Comparison of ENCODE assay signal across 1 cellular context in the genomic region with DNA sequence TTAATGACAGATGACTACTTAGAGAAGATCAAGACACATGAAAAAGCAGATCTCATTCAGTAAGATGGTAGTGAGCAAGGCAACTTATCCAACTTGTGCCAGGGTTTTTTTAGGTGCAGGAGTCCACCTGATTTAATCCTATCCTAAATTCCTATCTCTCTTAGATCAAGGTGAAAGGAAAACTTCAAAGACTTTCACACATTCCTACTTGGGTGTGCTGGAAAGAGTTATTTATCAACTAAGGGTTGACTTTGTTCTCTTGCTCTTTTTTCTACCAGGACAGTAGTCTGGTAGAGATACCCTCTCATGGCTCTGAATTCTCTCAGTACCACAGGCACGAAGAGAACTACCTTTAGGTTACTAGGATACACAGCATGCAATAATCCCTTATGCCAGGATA.
TF ChIP-seq lines count a peak whose summit lies in the region.

No MANE protein-coding gene starts in this region.

TF ChIP-seq in HepG2, 621 proteins besides CTCF, POLR2A, EP300 and RAD21 (continued from another document and continues in another):
- TF ChIP-seq ZNF570 (CRISPR knock-in tag; IDR thresholded peaks at IDR 0.05; ENCODE audit: borderline replicate concordance), result no peak
- no peak for TF ChIP-seq ZNF569 (CRISPR knock-in tag; IDR thresholded peaks at IDR 0.05; ENCODE audit: borderline replicate concordance)
- TF ChIP-seq ELF3 (CRISPR knock-in tag; IDR thresholded peaks at IDR 0.05), result peak; percentile 51; the same call in 1 of the 2 replicates
- no peak for TF ChIP-seq TCF12 (IDR thresholded peaks at IDR 0.05)
- no peak for TF ChIP-seq TCF12 (CRISPR knock-in tag; IDR thresholded peaks at IDR 0.05)
- no peak for TF ChIP-seq U2AF1 (optimal IDR thresholded peaks at IDR 0.05; ENCODE audit: low read depth, low read length)
- no peak for TF ChIP-seq RFX5 (IDR thresholded peaks at IDR 0.05; ENCODE audit: low read depth, low read length)
- TF ChIP-seq, protein P1, sequence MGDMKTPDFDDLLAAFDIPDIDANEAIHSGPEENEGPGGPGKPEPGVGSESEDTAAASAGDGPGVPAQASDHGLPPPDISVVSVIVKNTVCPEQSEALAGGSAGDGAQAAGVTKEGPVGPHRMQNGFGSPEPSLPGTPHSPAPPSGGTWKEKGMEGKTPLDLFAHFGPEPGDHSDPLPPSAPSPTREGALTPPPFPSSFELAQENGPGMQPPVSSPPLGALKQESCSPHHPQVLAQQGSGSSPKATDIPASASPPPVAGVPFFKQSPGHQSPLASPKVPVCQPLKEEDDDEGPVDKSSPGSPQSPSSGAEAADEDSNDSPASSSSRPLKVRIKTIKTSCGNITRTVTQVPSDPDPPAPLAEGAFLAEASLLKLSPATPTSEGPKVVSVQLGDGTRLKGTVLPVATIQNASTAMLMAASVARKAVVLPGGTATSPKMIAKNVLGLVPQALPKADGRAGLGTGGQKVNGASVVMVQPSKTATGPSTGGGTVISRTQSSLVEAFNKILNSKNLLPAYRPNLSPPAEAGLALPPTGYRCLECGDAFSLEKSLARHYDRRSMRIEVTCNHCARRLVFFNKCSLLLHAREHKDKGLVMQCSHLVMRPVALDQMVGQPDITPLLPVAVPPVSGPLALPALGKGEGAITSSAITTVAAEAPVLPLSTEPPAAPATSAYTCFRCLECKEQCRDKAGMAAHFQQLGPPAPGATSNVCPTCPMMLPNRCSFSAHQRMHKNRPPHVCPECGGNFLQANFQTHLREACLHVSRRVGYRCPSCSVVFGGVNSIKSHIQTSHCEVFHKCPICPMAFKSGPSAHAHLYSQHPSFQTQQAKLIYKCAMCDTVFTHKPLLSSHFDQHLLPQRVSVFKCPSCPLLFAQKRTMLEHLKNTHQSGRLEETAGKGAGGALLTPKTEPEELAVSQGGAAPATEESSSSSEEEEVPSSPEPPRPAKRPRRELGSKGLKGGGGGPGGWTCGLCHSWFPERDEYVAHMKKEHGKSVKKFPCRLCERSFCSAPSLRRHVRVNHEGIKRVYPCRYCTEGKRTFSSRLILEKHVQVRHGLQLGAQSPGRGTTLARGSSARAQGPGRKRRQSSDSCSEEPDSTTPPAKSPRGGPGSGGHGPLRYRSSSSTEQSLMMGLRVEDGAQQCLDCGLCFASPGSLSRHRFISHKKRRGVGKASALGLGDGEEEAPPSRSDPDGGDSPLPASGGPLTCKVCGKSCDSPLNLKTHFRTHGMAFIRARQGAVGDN (CRISPR knock-in tag; IDR thresholded peaks at IDR 0.05), result no peak
- 0 out of 2 replicates have a peak, but pooled peaks have one; percentile 32 for TF ChIP-seq THAP11 (CRISPR knock-in tag; IDR thresholded peaks at IDR 0.05)
- TF ChIP-seq MYNN (CRISPR knock-in tag; IDR thresholded peaks at IDR 0.05; ENCODE audit: low read depth), result no peak
- no peak for TF ChIP-seq FOXC1 (CRISPR knock-in tag; IDR thresholded peaks at IDR 0.05; ENCODE audit: borderline replicate concordance)
- TF ChIP-seq ARID2 (CRISPR knock-in tag; IDR thresholded peaks at IDR 0.05; ENCODE audit: borderline replicate concordance), result no peak
- TF ChIP-seq SKI (IDR thresholded peaks at IDR 0.05; ENCODE audit: partially characterized antibody), result peak; percentile 18
- no peak for TF ChIP-seq ZNF788 (CRISPR knock-in tag; IDR thresholded peaks at IDR 0.05; ENCODE audit: borderline replicate concordance)
- TF ChIP-seq TBL1XR1 (IDR thresholded peaks at IDR 0.05; ENCODE audit: borderline replicate concordance, low read length, partially characterized antibody), result no peak
- TF ChIP-seq, protein P2, sequence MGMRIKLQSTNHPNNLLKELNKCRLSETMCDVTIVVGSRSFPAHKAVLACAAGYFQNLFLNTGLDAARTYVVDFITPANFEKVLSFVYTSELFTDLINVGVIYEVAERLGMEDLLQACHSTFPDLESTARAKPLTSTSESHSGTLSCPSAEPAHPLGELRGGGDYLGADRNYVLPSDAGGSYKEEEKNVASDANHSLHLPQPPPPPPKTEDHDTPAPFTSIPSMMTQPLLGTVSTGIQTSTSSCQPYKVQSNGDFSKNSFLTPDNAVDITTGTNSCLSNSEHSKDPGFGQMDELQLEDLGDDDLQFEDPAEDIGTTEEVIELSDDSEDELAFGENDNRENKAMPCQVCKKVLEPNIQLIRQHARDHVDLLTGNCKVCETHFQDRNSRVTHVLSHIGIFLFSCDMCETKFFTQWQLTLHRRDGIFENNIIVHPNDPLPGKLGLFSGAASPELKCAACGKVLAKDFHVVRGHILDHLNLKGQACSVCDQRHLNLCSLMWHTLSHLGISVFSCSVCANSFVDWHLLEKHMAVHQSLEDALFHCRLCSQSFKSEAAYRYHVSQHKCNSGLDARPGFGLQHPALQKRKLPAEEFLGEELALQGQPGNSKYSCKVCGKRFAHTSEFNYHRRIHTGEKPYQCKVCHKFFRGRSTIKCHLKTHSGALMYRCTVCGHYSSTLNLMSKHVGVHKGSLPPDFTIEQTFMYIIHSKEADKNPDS (CRISPR knock-in tag; IDR thresholded peaks at IDR 0.05), result no peak
- TF ChIP-seq, protein P3, sequence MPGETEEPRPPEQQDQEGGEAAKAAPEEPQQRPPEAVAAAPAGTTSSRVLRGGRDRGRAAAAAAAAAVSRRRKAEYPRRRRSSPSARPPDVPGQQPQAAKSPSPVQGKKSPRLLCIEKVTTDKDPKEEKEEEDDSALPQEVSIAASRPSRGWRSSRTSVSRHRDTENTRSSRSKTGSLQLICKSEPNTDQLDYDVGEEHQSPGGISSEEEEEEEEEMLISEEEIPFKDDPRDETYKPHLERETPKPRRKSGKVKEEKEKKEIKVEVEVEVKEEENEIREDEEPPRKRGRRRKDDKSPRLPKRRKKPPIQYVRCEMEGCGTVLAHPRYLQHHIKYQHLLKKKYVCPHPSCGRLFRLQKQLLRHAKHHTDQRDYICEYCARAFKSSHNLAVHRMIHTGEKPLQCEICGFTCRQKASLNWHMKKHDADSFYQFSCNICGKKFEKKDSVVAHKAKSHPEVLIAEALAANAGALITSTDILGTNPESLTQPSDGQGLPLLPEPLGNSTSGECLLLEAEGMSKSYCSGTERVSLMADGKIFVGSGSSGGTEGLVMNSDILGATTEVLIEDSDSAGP (CRISPR knock-in tag; IDR thresholded peaks at IDR 0.05; ENCODE audit: borderline replicate concordance), result no peak
- TF ChIP-seq ZC3H4 (CRISPR knock-in tag; IDR thresholded peaks at IDR 0.05; ENCODE audit: borderline replicate concordance), result no peak
- TF ChIP-seq TCF7L2 (IDR thresholded peaks at IDR 0.05; ENCODE audit: low read depth, low read length), result peak; percentile 82; the same call in 1 of the 2 replicates
- no peak for TF ChIP-seq KDM5B (CRISPR knock-in tag; IDR thresholded peaks at IDR 0.05; ENCODE audit: borderline replicate concordance)
- TF ChIP-seq KAT8 (CRISPR knock-in tag; IDR thresholded peaks at IDR 0.05), result peak; percentile 51; the same call in 1 of the 2 replicates
- TF ChIP-seq ZNF256 (CRISPR knock-in tag; conservative IDR thresholded peaks at IDR 0.05), result no peak
- TF ChIP-seq DR1 (CRISPR knock-in tag; IDR thresholded peaks at IDR 0.05), result no peak
- no peak for TF ChIP-seq KDM5A (IDR thresholded peaks at IDR 0.05; ENCODE audit: borderline replicate concordance, low read length)
- TF ChIP-seq ZNF674 (CRISPR knock-in tag; IDR thresholded peaks at IDR 0.05; ENCODE audit: low read depth), result no peak
- no peak for TF ChIP-seq TOE1 (CRISPR knock-in tag; IDR thresholded peaks at IDR 0.05)
- TF ChIP-seq, protein P4, sequence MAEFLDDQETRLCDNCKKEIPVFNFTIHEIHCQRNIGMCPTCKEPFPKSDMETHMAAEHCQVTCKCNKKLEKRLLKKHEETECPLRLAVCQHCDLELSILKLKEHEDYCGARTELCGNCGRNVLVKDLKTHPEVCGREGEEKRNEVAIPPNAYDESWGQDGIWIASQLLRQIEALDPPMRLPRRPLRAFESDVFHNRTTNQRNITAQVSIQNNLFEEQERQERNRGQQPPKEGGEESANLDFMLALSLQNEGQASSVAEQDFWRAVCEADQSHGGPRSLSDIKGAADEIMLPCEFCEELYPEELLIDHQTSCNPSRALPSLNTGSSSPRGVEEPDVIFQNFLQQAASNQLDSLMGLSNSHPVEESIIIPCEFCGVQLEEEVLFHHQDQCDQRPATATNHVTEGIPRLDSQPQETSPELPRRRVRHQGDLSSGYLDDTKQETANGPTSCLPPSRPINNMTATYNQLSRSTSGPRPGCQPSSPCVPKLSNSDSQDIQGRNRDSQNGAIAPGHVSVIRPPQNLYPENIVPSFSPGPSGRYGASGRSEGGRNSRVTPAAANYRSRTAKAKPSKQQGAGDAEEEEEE (CRISPR knock-in tag; IDR thresholded peaks at IDR 0.05; ENCODE audit: borderline replicate concordance), result no peak
- TF ChIP-seq ZNF777 (CRISPR knock-in tag; IDR thresholded peaks at IDR 0.05), result no peak
- no peak for TF ChIP-seq RFX1 (IDR thresholded peaks at IDR 0.05)
- TF ChIP-seq ASH2L (IDR thresholded peaks at IDR 0.05; ENCODE audit: insufficient read length, low read depth, low read length), result peak; percentile 77
- TF ChIP-seq GPN1 (CRISPR knock-in tag; IDR thresholded peaks at IDR 0.05; ENCODE audit: borderline replicate concordance), result no peak
- no peak for TF ChIP-seq NFKBIZ (CRISPR knock-in tag; IDR thresholded peaks at IDR 0.05)
- TF ChIP-seq, protein P5, sequence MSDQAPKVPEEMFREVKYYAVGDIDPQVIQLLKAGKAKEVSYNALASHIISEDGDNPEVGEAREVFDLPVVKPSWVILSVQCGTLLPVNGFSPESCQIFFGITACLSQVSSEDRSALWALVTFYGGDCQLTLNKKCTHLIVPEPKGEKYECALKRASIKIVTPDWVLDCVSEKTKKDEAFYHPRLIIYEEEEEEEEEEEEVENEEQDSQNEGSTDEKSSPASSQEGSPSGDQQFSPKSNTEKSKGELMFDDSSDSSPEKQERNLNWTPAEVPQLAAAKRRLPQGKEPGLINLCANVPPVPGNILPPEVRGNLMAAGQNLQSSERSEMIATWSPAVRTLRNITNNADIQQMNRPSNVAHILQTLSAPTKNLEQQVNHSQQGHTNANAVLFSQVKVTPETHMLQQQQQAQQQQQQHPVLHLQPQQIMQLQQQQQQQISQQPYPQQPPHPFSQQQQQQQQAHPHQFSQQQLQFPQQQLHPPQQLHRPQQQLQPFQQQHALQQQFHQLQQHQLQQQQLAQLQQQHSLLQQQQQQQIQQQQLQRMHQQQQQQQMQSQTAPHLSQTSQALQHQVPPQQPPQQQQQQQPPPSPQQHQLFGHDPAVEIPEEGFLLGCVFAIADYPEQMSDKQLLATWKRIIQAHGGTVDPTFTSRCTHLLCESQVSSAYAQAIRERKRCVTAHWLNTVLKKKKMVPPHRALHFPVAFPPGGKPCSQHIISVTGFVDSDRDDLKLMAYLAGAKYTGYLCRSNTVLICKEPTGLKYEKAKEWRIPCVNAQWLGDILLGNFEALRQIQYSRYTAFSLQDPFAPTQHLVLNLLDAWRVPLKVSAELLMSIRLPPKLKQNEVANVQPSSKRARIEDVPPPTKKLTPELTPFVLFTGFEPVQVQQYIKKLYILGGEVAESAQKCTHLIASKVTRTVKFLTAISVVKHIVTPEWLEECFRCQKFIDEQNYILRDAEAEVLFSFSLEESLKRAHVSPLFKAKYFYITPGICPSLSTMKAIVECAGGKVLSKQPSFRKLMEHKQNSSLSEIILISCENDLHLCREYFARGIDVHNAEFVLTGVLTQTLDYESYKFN (CRISPR knock-in tag; conservative IDR thresholded peaks at IDR 0.05), result peak; percentile 91
- TF ChIP-seq, protein P6, sequence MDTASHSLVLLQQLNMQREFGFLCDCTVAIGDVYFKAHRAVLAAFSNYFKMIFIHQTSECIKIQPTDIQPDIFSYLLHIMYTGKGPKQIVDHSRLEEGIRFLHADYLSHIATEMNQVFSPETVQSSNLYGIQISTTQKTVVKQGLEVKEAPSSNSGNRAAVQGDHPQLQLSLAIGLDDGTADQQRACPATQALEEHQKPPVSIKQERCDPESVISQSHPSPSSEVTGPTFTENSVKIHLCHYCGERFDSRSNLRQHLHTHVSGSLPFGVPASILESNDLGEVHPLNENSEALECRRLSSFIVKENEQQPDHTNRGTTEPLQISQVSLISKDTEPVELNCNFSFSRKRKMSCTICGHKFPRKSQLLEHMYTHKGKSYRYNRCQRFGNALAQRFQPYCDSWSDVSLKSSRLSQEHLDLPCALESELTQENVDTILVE (CRISPR knock-in tag; IDR thresholded peaks at IDR 0.05), result 0 out of 2 replicates have a peak, but pooled peaks have one; percentile 33
- no peak for TF ChIP-seq PHF8 (CRISPR knock-in tag; IDR thresholded peaks at IDR 0.05)
- TF ChIP-seq, protein P7, sequence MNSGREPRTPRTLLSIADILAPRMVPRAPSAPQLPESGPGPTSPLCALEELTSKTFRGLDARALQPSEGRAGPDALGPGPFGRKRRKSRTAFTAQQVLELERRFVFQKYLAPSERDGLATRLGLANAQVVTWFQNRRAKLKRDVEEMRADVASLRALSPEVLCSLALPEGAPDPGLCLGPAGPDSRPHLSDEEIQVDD (CRISPR knock-in tag; IDR thresholded peaks at IDR 0.05; ENCODE audit: borderline replicate concordance), result no peak
- TF ChIP-seq ZNF792 (CRISPR knock-in tag; IDR thresholded peaks at IDR 0.05), result peak; percentile 73; the same call in 1 of the 2 replicates
- TF ChIP-seq ZNF557 (CRISPR knock-in tag; IDR thresholded peaks at IDR 0.05), result no peak
- TF ChIP-seq ZNF549 (CRISPR knock-in tag; IDR thresholded peaks at IDR 0.05), result no peak
- no peak for TF ChIP-seq REXO4 (CRISPR knock-in tag; IDR thresholded peaks at IDR 0.05; ENCODE audit: borderline replicate concordance)
- TF ChIP-seq, protein P8, sequence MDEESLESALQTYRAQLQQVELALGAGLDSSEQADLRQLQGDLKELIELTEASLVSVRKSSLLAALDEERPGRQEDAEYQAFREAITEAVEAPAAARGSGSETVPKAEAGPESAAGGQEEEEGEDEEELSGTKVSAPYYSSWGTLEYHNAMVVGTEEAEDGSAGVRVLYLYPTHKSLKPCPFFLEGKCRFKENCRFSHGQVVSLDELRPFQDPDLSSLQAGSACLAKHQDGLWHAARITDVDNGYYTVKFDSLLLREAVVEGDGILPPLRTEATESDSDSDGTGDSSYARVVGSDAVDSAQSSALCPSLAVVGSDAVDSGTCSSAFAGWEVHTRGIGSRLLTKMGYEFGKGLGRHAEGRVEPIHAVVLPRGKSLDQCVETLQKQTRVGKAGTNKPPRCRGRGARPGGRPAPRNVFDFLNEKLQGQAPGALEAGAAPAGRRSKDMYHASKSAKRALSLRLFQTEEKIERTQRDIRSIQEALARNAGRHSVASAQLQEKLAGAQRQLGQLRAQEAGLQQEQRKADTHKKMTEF (CRISPR knock-in tag; IDR thresholded peaks at IDR 0.05), result peak; percentile 65
- TF ChIP-seq ATF7-NPFF (CRISPR knock-in tag; IDR thresholded peaks at IDR 0.05; ENCODE audit: low read depth), result no peak
- peak; percentile 86; the same call in 1 of the 2 replicates for TF ChIP-seq SOX5 (CRISPR knock-in tag; IDR thresholded peaks at IDR 0.05; ENCODE audit: borderline replicate concordance)
- TF ChIP-seq MTF1 (CRISPR knock-in tag; IDR thresholded peaks at IDR 0.05), result no peak
- TF ChIP-seq ZKSCAN5 (CRISPR knock-in tag; IDR thresholded peaks at IDR 0.05), result no peak
- TF ChIP-seq KLF15 (CRISPR knock-in tag; IDR thresholded peaks at IDR 0.05; ENCODE audit: borderline replicate concordance), result no peak
